ENCODE assay signal across 31 cellular contexts in the genomic region with DNA sequence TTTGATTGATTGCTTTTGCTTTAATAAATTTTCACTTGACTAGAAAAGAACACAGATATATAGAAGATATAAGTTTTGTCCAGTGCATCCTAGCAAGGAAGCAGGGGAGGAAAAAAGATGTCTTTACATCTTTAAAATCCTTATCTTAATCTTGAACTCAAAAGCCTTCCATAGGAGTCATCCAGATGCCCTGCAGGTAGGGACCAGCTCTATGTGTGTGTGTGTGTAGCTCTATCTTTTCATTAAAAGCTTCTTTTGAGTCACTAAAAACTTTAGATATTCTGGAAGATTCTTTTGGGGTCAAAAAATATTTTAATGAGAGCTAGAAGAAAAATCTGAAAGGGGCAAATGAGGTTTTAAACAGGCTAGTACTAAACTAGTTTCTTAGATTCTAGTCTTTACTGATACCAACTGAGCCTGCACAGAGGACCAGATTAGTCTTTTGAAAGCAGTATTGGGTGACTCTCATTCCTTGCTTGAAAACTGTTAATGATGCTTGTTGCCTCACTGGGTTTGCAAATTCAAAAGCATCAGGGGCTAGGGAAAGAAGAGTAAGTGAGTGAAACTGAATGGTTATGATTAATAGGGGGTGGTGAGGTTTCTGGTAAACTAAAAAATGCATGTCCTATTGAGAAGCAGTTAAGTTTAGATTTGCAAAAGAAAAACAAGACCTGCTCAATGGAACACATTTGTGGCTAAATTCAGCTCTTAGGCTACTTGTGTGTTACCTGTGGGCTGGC. TPM values are rescaled to one million over a fixed set of nuclear protein-coding genes. Genes with fewer than 3 reads are reported as not detected.
DNase-seq lines count a peak whose midpoint lies in the region; ATAC-seq, FAIRE-seq and TF ChIP-seq lines count a peak whose summit lies in the region.
"Had no signal": no experiment of that assay in that cellular context is flagged by ENCODE, and none has a peak within 500 bp of the region (broad histone marks: within the 10 kb centered on the region; RNA-seq: fewer than 3 reads in every experiment).

No MANE protein-coding gene starts in this region.

- H2BK120ac ChIP-seq in neuronal stem cell (ENCODE audit: low read depth, low read length) = no peak overlapping the region

- no peaks in the 10 kb centered on the region for H3K9me3 Mint-ChIP-seq in GM23338
- no peaks in the 10 kb centered on the region for H3K9me3 Mint-ChIP-seq in activated CD8-positive, alpha-beta memory T cell treated with anti-CD3 and anti-CD28 coated beads, Interleukin-2, amount 10 ng/mL, durations not matched to agents 7 days and 5 days (ENCODE audit: low read depth)
- H3K9me3 Mint-ChIP-seq: activated CD4-positive, alpha-beta T cell treated with anti-CD3 and anti-CD28 coated beads, Interleukin-2, amount 10 ng/mL, durations not matched to agents 7 days and 5 days; activated naive CD4-positive, alpha-beta T cell treated with anti-CD3 and anti-CD28 coated beads for 36 hours; memory B cell; naive B cell; stimulated activated naive B cell treated with anti-CD40 and anti-IgM and Interleukin-4, amounts not matched to agents 10 μg/mL and 1 μg/mL and 100 μg/mL, for 72 hours had no signal

- H3K9me3 ChIP-seq in A549 = no peaks in the 10 kb centered on the region
- H3K9me3 ChIP-seq in T-helper 17 cell (ENCODE audit: control insufficient read depth, low read length, poor library complexity, severe bottlenecking) = no peaks in the 10 kb centered on the region
- no peaks in the 10 kb centered on the region for H3K9me3 ChIP-seq in stomach
- peaks cover 0 to 7% of the 10 kb centered on the region in 2 donors for H3K9me3 ChIP-seq in neuronal stem cell (replicated peaks in 1 of 2; ENCODE audit: control insufficient read depth in 2 of 2, insufficient read depth in 1 of 2, low read depth in 1 of 2, low read length in 2 of 2)
- H3K9me3 ChIP-seq: BE2C, Peyer's patch, SJCRH30, uterus had no signal

- no peak overlapping the region for H2BK15ac ChIP-seq in neuronal stem cell (ENCODE audit: low read length)

- POLR2A ChIA-PET in A549 (lab: Yijun Ruan, JAX) = interaction anchor here (1.6 kb wide), 1 partner anchor 40 kb away, joined by 3 read pairs; the partner anchor contains the start of gene JAG1

- CTCF ChIA-PET in A549 (lab: Yijun Ruan, JAX) = interaction anchor here (0.9 to 7.7 kb wide), 3 partner anchors 39 to 829 kb away, joined by 3 to 31 read pairs (median 3); partner anchors contain the start of gene JAG1
- CTCF ChIA-PET in activated CD8-positive, alpha-beta memory T cell treated with anti-CD3 and anti-CD28 coated beads, Interleukin-2, amount 10 ng/mL, durations not matched to agents 7 days and 5 days (lab: Charles Lee) = no interaction called here

- H3K27ac ChIP-seq in A549 (peak overlapping the region; percentile 85 to 86), GM23338 (ENCODE audit: low read depth) (no peak overlapping the region; the same call in 1 of the 2 replicates), VCaP (peak overlapping the region; percentile 76; the same call in 1 of the 2 replicates), foreskin keratinocyte (no peak overlapping the region), stomach (no peak overlapping the region), neuronal stem cell (replicated peaks; ENCODE audit: low read length) (no peak overlapping the region)
- H3K27ac ChIP-seq: Peyer's patch, SJCRH30, uterus had no signal

- H3K18ac ChIP-seq in neuronal stem cell (ENCODE audit: low read length) = no peak overlapping the region

- H3K27me3 Mint-ChIP-seq in GM23338 (ENCODE audit: insufficient read depth, low read depth, poor library complexity) = no peaks in the 10 kb centered on the region
- peaks cover 12% of the 10 kb centered on the region for H3K27me3 Mint-ChIP-seq in activated CD8-positive, alpha-beta memory T cell treated with anti-CD3 and anti-CD28 coated beads, Interleukin-2, amount 10 ng/mL, durations not matched to agents 7 days and 5 days
- H3K27me3 Mint-ChIP-seq in T-helper 17 cell = peaks cover 15% of the 10 kb centered on the region

- no peak overlapping the region for H3K9ac ChIP-seq in neuronal stem cell (ENCODE audit: low read depth, low read length, poor library complexity)

- H3K4me3 ChIP-seq in A549 (no peak overlapping the region), GM23338 (no peak overlapping the region), stomach (no peak overlapping the region), neuronal stem cell (ENCODE audit: low read length in 2 of 2) (no peak overlapping the region)
- H3K4me3 ChIP-seq: Peyer's patch, SJCRH30, uterus had no signal

- H3K36me3 ChIP-seq in GM23338 (ENCODE audit: insufficient read depth) (no peaks in the 10 kb centered on the region), stomach (no peaks in the 10 kb centered on the region), neuronal stem cell (replicated peaks in 1 of 2; ENCODE audit: control insufficient read depth in 2 of 2, insufficient read depth in 2 of 2, low read length in 2 of 2) (no peaks in the 10 kb centered on the region)
- H3K36me3 ChIP-seq: BE2C, Peyer's patch, SJCRH30, uterus had no signal

- no peaks in the 10 kb centered on the region for H3K79me2 ChIP-seq in GM23338 (replicated peaks; ENCODE audit: insufficient read depth)

- no peak overlapping the region for H2BK5ac ChIP-seq in neuronal stem cell (ENCODE audit: low read length)

- no peak for FAIRE-seq in A549 (lab: Jason Lieb, UNC)
- FAIRE-seq: A204.1, GM12892, HTR-8/SVneo had no signal

- H3K4me3 Mint-ChIP-seq in GM23338 (no peak overlapping the region), T-helper 17 cell (no peak overlapping the region)
- no peak overlapping the region for H3K4me3 Mint-ChIP-seq in activated CD8-positive, alpha-beta memory T cell treated with anti-CD3 and anti-CD28 coated beads, Interleukin-2, amount 10 ng/mL, durations not matched to agents 7 days and 5 days
- H3K4me3 Mint-ChIP-seq: activated CD4-positive, alpha-beta T cell treated with anti-CD3 and anti-CD28 coated beads, Interleukin-2, amount 10 ng/mL, durations not matched to agents 7 days and 5 days; activated naive CD4-positive, alpha-beta T cell treated with anti-CD3 and anti-CD28 coated beads for 36 hours; memory B cell; naive B cell; stimulated activated naive B cell treated with anti-CD40 and anti-IgM and Interleukin-4, amounts not matched to agents 10 μg/mL and 1 μg/mL and 100 μg/mL, for 72 hours had no signal

- no peak for TF ChIP-seq EP300 in A549 (IDR thresholded peaks at IDR 0.05)
- no peak for TF ChIP-seq EP300 in stomach (IDR thresholded peaks at IDR 0.05)

- peaks cover 31% of the 10 kb centered on the region for H3K4me1 Mint-ChIP-seq in GM23338
- H3K4me1 Mint-ChIP-seq in activated CD8-positive, alpha-beta memory T cell treated with anti-CD3 and anti-CD28 coated beads, Interleukin-2, amount 10 ng/mL, durations not matched to agents 7 days and 5 days = no peaks in the 10 kb centered on the region
- no peaks in the 10 kb centered on the region for H3K4me1 Mint-ChIP-seq in T-helper 17 cell
- H3K4me1 Mint-ChIP-seq: activated CD4-positive, alpha-beta T cell treated with anti-CD3 and anti-CD28 coated beads, Interleukin-2, amount 10 ng/mL, durations not matched to agents 7 days and 5 days; memory B cell; naive B cell; stimulated activated naive B cell treated with anti-CD40 and anti-IgM and Interleukin-4, amounts not matched to agents 10 μg/mL and 1 μg/mL and 100 μg/mL, for 72 hours had no signal

- no peak for TF ChIP-seq RAD21 in A549 (conservative IDR thresholded peaks at IDR 0.05 in 1 of 2, IDR thresholded peaks at IDR 0.05 in 1 of 2)

- H3K4ac ChIP-seq in neuronal stem cell (ENCODE audit: low read length) = no peak overlapping the region

- H2BK12ac ChIP-seq in neuronal stem cell (ENCODE audit: low read length) = no peak overlapping the region

- no peaks in the 10 kb centered on the region for H3K9me2 ChIP-seq in GM23338 (ENCODE audit: insufficient read depth)

- no peak overlapping the region for H3K14ac ChIP-seq in neuronal stem cell (ENCODE audit: low read length)

- no peaks in the 10 kb centered on the region for H3K79me1 ChIP-seq in neuronal stem cell (ENCODE audit: low read depth, low read length)

- H3K36me3 Mint-ChIP-seq in GM23338 (ENCODE audit: low read depth) (no peaks in the 10 kb centered on the region), T-helper 17 cell (ENCODE audit: low read depth) (no peaks in the 10 kb centered on the region)
- H3K36me3 Mint-ChIP-seq in activated CD8-positive, alpha-beta memory T cell treated with anti-CD3 and anti-CD28 coated beads, Interleukin-2, amount 10 ng/mL, durations not matched to agents 7 days and 5 days = no peaks in the 10 kb centered on the region
- H3K36me3 Mint-ChIP-seq: memory B cell; naive B cell; stimulated activated naive B cell treated with anti-CD40 and anti-IgM and Interleukin-4, amounts not matched to agents 10 μg/mL and 1 μg/mL and 100 μg/mL, for 72 hours had no signal

- no peak overlapping the region; the same call in 1 of the 2 replicates for H3K27ac Mint-ChIP-seq in GM23338
- no peak overlapping the region for H3K27ac Mint-ChIP-seq in activated CD8-positive, alpha-beta memory T cell treated with anti-CD3 and anti-CD28 coated beads, Interleukin-2, amount 10 ng/mL, durations not matched to agents 7 days and 5 days
- H3K27ac Mint-ChIP-seq in T-helper 17 cell = no peak overlapping the region
- H3K27ac Mint-ChIP-seq: activated CD4-positive, alpha-beta T cell treated with anti-CD3 and anti-CD28 coated beads, Interleukin-2, amount 10 ng/mL, durations not matched to agents 7 days and 5 days; activated naive CD4-positive, alpha-beta T cell treated with anti-CD3 and anti-CD28 coated beads for 36 hours; memory B cell; naive B cell; stimulated activated naive B cell treated with anti-CD40 and anti-IgM and Interleukin-4, amounts not matched to agents 10 μg/mL and 1 μg/mL and 100 μg/mL, for 72 hours had no signal

- no peak overlapping the region for H2AK5ac ChIP-seq in neuronal stem cell (ENCODE audit: low read depth, low read length)

- no peaks in the 10 kb centered on the region for H4K20me1 ChIP-seq in GM23338 (replicated peaks; ENCODE audit: insufficient read depth)

- TF ChIP-seq CTCF in A549 (IDR thresholded peaks at IDR 0.05) (no peak), GM23338 (conservative IDR thresholded peaks at IDR 0.05; ENCODE audit: low read depth in 2 of 2) (no peak), VCaP (conservative IDR thresholded peaks at IDR 0.05) (no peak), foreskin keratinocyte (conservative IDR thresholded peaks at IDR 0.05) (no peak), stomach (IDR thresholded peaks at IDR 0.05) (no peak)

- H3K27me3 ChIP-seq in GM23338 (ENCODE audit: insufficient read depth) (no peaks in the 10 kb centered on the region), foreskin keratinocyte (no peaks in the 10 kb centered on the region), stomach (no peaks in the 10 kb centered on the region), neuronal stem cell (ENCODE audit: control insufficient read depth in 3 of 3, insufficient read depth in 3 of 3, low read depth in 1 of 3, low read length in 3 of 3) (no peaks in the 10 kb centered on the region)
- H3K27me3 ChIP-seq: Peyer's patch, SJCRH30, uterus had no signal

- no peak for DNase-seq in A549 (ENCODE audit: low read depth in 1 of 2, low spot score in 1 of 2)
- no peak for DNase-seq in GM23338 (ENCODE audit: low spot score)
- peak in 1 of 2 donors; percentile 48 for DNase-seq in foreskin keratinocyte
- no peak for DNase-seq in activated CD8-positive, alpha-beta memory T cell treated with anti-CD3 and anti-CD28 coated beads, Interleukin-2, amount 10 ng/mL, durations not matched to agents 7 days and 5 days
- DNase-seq in T-helper 17 cell = no peak
- DNase-seq in stomach = no peak
- no peak for DNase-seq in neuronal stem cell (ENCODE audit: low spot score)
- DNase-seq: activated CD4-positive, alpha-beta T cell treated with anti-CD3 and anti-CD28 coated beads, Interleukin-2, amount 10 ng/mL, durations not matched to agents 7 days and 5 days; activated naive CD4-positive, alpha-beta T cell treated with anti-CD3 and anti-CD28 coated beads for 36 hours; BE2C; DMS79 treated with DMSO at 0.1 percent for 48 hours; glutamatergic neuron; MV-4-11; naive B cell; NCI-H1694; NCI-H524; NK-92 treated with Interleukin-12 subunit alpha and Interleukin-12 subunit beta, amount 100 ng/mL, for 24 hours; occipital lobe; Peyer's patch; retina; SJCRH30; stimulated activated CD4-positive, alpha-beta T cell treated with anti-CD3 and anti-CD28 coated beads, Interleukin-12 subunit alpha, Interleukin-12 subunit beta, amount 100 ng/mL, for 4 hours; stimulated activated CD4-positive, alpha-beta T cell treated with anti-CD3 and anti-CD28 coated beads, Interleukin-4, amount 100 ng/mL, for 24 hours; stimulated activated naive B cell treated with anti-CD40 and anti-IgM and Interleukin-4, amounts not matched to agents 10 μg/mL and 1 μg/mL and 100 μg/mL, for 72 hours; T-helper 2 cell; uterus had no signal

- intact Hi-C loops in stomach (cut with DNase I; ENCODE audit: low total_unique reads) = no loop called here

- H3K4me1 ChIP-seq in A549 (peaks cover 93% of the 10 kb centered on the region), GM23338 (ENCODE audit: insufficient read depth) (peaks cover 39% of the 10 kb centered on the region), foreskin keratinocyte (peaks cover 18% of the 10 kb centered on the region), stomach (peaks cover 6 to 57% (median 30%) of the 10 kb centered on the region in 4 donors), neuronal stem cell (ENCODE audit: control insufficient read depth in 2 of 2, insufficient read depth in 1 of 2, low read depth in 1 of 2, low read length in 2 of 2) (peaks cover 5 to 18% of the 10 kb centered on the region in 2 donors)
- H3K4me1 ChIP-seq: BE2C, SJCRH30, uterus had no signal

- no peaks in the 10 kb centered on the region for H3F3A ChIP-seq in GM23338 (replicated peaks; ENCODE audit: low read depth)

- H3K23ac ChIP-seq in neuronal stem cell (ENCODE audit: low read depth, low read length, poor library complexity) = no peak overlapping the region

- H4K8ac ChIP-seq in neuronal stem cell (ENCODE audit: low read depth, low read length) = no peak overlapping the region

- H2AFZ ChIP-seq in GM23338 (peak overlapping the region; percentile 63; the same call in 1 of the 2 replicates), neuronal stem cell (ENCODE audit: low read length) (no peak overlapping the region)

- peak overlapping the region; percentile 87 for H3K4me2 ChIP-seq in A549
- H3K4me2 ChIP-seq in GM23338 = peak overlapping the region; percentile 62
- no peak overlapping the region for H3K4me2 ChIP-seq in neuronal stem cell (ENCODE audit: insufficient read depth, low read length, poor library complexity, severe bottlenecking)

- no peak for ATAC-seq in A549
- ATAC-seq in GM23338 = peak; percentile 29; the same call in 2 of the 3 replicates
- peak; percentile 35 for ATAC-seq in foreskin keratinocyte
- ATAC-seq in activated CD8-positive, alpha-beta memory T cell treated with anti-CD3 and anti-CD28 coated beads, Interleukin-2, amount 10 ng/mL, durations not matched to agents 7 days and 5 days = no peak
- no peak for ATAC-seq in T-helper 17 cell
- ATAC-seq: stimulated activated naive B cell treated with anti-CD40 and anti-IgM and Interleukin-4, amounts not matched to agents 10 μg/mL and 1 μg/mL and 100 μg/mL, for 72 hours had no signal

- no peak overlapping the region for H4K91ac ChIP-seq in neuronal stem cell (ENCODE audit: low read depth, low read length, poor library complexity)

- no peak for TF ChIP-seq POLR2A in A549 (IDR thresholded peaks at IDR 0.05; ENCODE audit: low read length)
- TF ChIP-seq POLR2A in stomach (IDR thresholded peaks at IDR 0.05) = no peak

RNA-seq across cellular contexts. Expression of gene JAG1, which starts 40.6 kb away (rescaled TPM):
- polyA plus RNA-seq in A549 (2011; rRNA removed) = 90.0 and 141 TPM in 2 replicates
- polyA plus RNA-seq in A549 (2012; cell fraction: cytosol; rRNA removed) = 34.0 and 43.4 TPM in 2 replicates
- polyA plus RNA-seq in A549 (2012; cell fraction: nucleus; rRNA removed) = 147 and 253 TPM in 2 replicates
- polyA plus RNA-seq in A549 (2017; fragmentation: RNase III; extraction: RNeasy Plus Mini Kit Qiagen cat#74134 plus additional on column Dnase treatment) = 75.7 to 80.9 TPM (median 80.8 TPM) in 3 replicates
- polyA minus RNA-seq in A549 (2011; rRNA and poly(A)+ RNA removed) = 334 and 370 TPM in 2 replicates
- total RNA-seq in GM23338 (2014; rRNA removed; shearing (Covaris generic)) = 42.0 and 46.5 TPM in 2 replicates
- polyA plus RNA-seq in GM23338 (2016; fragmentation: Nextera tagmentation; extraction: Ambion mirVana) = 7.1 and 9.7 TPM in 2 replicates
- 150 and 236 TPM in 2 replicates for total RNA-seq in foreskin keratinocyte
- 29.9 and 36.7 TPM in 2 replicates for polyA plus RNA-seq in foreskin keratinocyte
- total RNA-seq in activated CD8-positive, alpha-beta memory T cell treated with anti-CD3 and anti-CD28 coated beads, Interleukin-2, amount 10 ng/mL, durations not matched to agents 7 days and 5 days = under 1 TPM; 0.15 to 0.54 TPM
- total RNA-seq in T-helper 17 cell = 1 to 10 TPM; 4.3 to 4.6 TPM
- total RNA-seq in stomach = 100 to 1,000 TPM in 1 of 5 donors, 10 to 100 TPM in 4; 54.8 to 133 (median 95.0) TPM
- 10 to 100 TPM in 1 of 3 donors, 1 to 10 TPM in 2; 5.2 to 26.3 (median 7.5) TPM for polyA plus RNA-seq in stomach
- polyA plus RNA-seq in neuronal stem cell (2013, experiment 1 of 2) = 64.8 TPM
- polyA plus RNA-seq in neuronal stem cell (2013, experiment 2 of 2) = 65.6 TPM

Comparison
In these comparisons a context has a peak if more than half of its experiments do, and no peak if none do; other contexts are left out.
1. ATAC-seq: peak in GM23338 (single experiment) and foreskin keratinocyte (single experiment); none in A549 (0 of 2), activated CD8-positive, alpha-beta memory T cell treated with anti-CD3 and anti-CD28 coated beads, Interleukin-2, amount 10 ng/mL, durations not matched to agents 7 days and 5 days (single experiment) and T-helper 17 cell (single experiment).
2. H3K27ac ChIP-seq: peak in A549 (2 of 2) and VCaP (single experiment); none in GM23338 (single experiment), foreskin keratinocyte (single experiment), stomach (0 of 5) and neuronal stem cell (single experiment).